Comparison of ENCODE assay signal across 10 cellular contexts in the genomic region with DNA sequence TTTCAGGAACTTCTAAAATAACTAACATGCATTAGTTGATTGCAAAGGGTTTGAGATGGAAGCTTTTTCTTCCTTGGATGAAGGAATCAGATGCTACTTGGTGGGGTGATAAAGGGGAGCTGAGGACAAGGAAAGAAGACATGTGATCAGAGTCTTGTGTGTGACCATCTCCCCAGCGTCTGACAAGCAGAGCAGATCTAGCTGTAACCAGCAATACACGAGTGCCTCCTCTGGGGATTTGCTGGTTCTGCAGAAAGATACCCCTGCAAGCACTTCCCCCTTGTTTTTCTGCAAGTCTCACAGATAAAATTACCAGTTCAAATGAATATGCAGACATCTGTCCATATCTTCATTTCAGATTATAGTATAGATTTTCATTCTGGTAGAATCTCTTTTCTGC. TPM values are rescaled to one million over a fixed set of nuclear protein-coding genes. Genes with fewer than 3 reads are reported as not detected.
A peak's percentile ranks its signal among the peaks of the same experiment; 100 is the strongest.
DNase-seq lines count a peak whose midpoint lies in the region; ATAC-seq and TF ChIP-seq lines count a peak whose summit lies in the region.
"Had no signal": no experiment of that assay in that cellular context is flagged by ENCODE, and none has a peak within 500 bp of the region (broad histone marks: within the 10 kb centered on the region; RNA-seq: fewer than 3 reads in every experiment).

No MANE protein-coding gene starts in this region.

- DNase-seq in COLO668 (lab: John Stamatoyannopoulos, UW; ENCODE audit: unreplicated experiment) (peak; percentile 67), NCI-H526 treated with DMSO at 0.1 percent for 48 hours (lab: John Stamatoyannopoulos, UW) (peak; percentile 10), endodermal cell (peak; percentile 83), superior temporal gyrus (ENCODE audit: extremely low spot score) (peak; percentile 80), glomerular visceral epithelial cell (ENCODE audit: extremely low spot score) (no peak)
- DNase-seq in activated T-helper 2 cell treated with anti-CD3 and anti-CD28 coated beads, Interferon-gamma antibody, Interleukin-2, Interleukin-4, amounts not matched to agents 10 μg/mL and 5 μg/mL and 100 μg/mL, durations not matched to agents 14 hours and 24 hours and 36 hours (ENCODE audit: low spot score) = no peak

- intact Hi-C loops in activated T-helper 2 cell treated with anti-CD3 and anti-CD28 coated beads, Interferon-gamma antibody, Interleukin-2, Interleukin-4, amounts not matched to agents 10 μg/mL and 5 μg/mL and 100 μg/mL, durations not matched to agents 14 hours and 24 hours and 36 hours (cut with micrococcal nuclease) = no loop called here

- no peaks in the 10 kb centered on the region for H3K9me3 ChIP-seq in endodermal cell (ENCODE audit: control insufficient read depth, low read length)

- ATAC-seq in HG03432 (IDR thresholded peaks at IDR 0.05; ENCODE audit: unreplicated experiment) = peak; percentile 73
- no peak for ATAC-seq in GM21367 (IDR thresholded peaks at IDR 0.05; ENCODE audit: unreplicated experiment)

- peaks cover 44% of the 10 kb centered on the region for H3K27me3 ChIP-seq in endodermal cell (ENCODE audit: control insufficient read depth, insufficient read depth, low read length, poor library complexity, severe bottlenecking)

- no peak overlapping the region for H3K4me3 ChIP-seq in endodermal cell (ENCODE audit: low read length)

- no peak overlapping the region for H3K27ac Mint-ChIP-seq in endodermal cell
- H3K27ac Mint-ChIP-seq in activated T-helper 2 cell treated with anti-CD3 and anti-CD28 coated beads, Interferon-gamma antibody, Interleukin-2, Interleukin-4, amounts not matched to agents 10 μg/mL and 5 μg/mL and 100 μg/mL, durations not matched to agents 14 hours and 24 hours and 36 hours = no peak overlapping the region

- no peak overlapping the region for H3K4me3 Mint-ChIP-seq in endodermal cell
- no peak overlapping the region for H3K4me3 Mint-ChIP-seq in activated T-helper 2 cell treated with anti-CD3 and anti-CD28 coated beads, Interferon-gamma antibody, Interleukin-2, Interleukin-4, amounts not matched to agents 10 μg/mL and 5 μg/mL and 100 μg/mL, durations not matched to agents 14 hours and 24 hours and 36 hours (ENCODE audit: low read depth)

- peaks cover 45% of the 10 kb centered on the region for H3K27me3 Mint-ChIP-seq in endodermal cell (ENCODE audit: insufficient read depth)
- peaks cover 12% of the 10 kb centered on the region for H3K27me3 Mint-ChIP-seq in activated T-helper 2 cell treated with anti-CD3 and anti-CD28 coated beads, Interferon-gamma antibody, Interleukin-2, Interleukin-4, amounts not matched to agents 10 μg/mL and 5 μg/mL and 100 μg/mL, durations not matched to agents 14 hours and 24 hours and 36 hours (ENCODE audit: low read depth)

- peaks cover 3% of the 10 kb centered on the region for H3K4me1 ChIP-seq in endodermal cell (ENCODE audit: control insufficient read depth, insufficient read depth, low read length)

- H3K4me1 Mint-ChIP-seq in endodermal cell = peaks cover 16% of the 10 kb centered on the region
- H3K4me1 Mint-ChIP-seq in activated T-helper 2 cell treated with anti-CD3 and anti-CD28 coated beads, Interferon-gamma antibody, Interleukin-2, Interleukin-4, amounts not matched to agents 10 μg/mL and 5 μg/mL and 100 μg/mL, durations not matched to agents 14 hours and 24 hours and 36 hours (ENCODE audit: low read depth) = no peaks in the 10 kb centered on the region

- WGBS in endodermal cell (ENCODE audit: insufficient coverage in 1 of 2, insufficient read length in 1 of 2), 2 experiments = 6% methylated on average over 2 of the region's 2 CpGs; no CpG with 5 or more reads in 1 of the 2 experiments

- no peaks in the 10 kb centered on the region for H3K36me3 ChIP-seq in endodermal cell (ENCODE audit: control insufficient read depth, insufficient read depth, low read length)

- TF ChIP-seq CTCF in endodermal cell (conservative IDR thresholded peaks at IDR 0.05) = peak; percentile 84

- no peak overlapping the region for H3K9ac ChIP-seq in endodermal cell (ENCODE audit: extremely low read depth, low read length, poor library complexity, severe bottlenecking)

- no peaks in the 10 kb centered on the region for H3K9me3 Mint-ChIP-seq in endodermal cell
- peaks cover 3% of the 10 kb centered on the region for H3K9me3 Mint-ChIP-seq in activated T-helper 2 cell treated with anti-CD3 and anti-CD28 coated beads, Interferon-gamma antibody, Interleukin-2, Interleukin-4, amounts not matched to agents 10 μg/mL and 5 μg/mL and 100 μg/mL, durations not matched to agents 14 hours and 24 hours and 36 hours

- H3K36me3 Mint-ChIP-seq in endodermal cell (ENCODE audit: low read depth) = no peaks in the 10 kb centered on the region
- H3K36me3 Mint-ChIP-seq in activated T-helper 2 cell treated with anti-CD3 and anti-CD28 coated beads, Interferon-gamma antibody, Interleukin-2, Interleukin-4, amounts not matched to agents 10 μg/mL and 5 μg/mL and 100 μg/mL, durations not matched to agents 14 hours and 24 hours and 36 hours (ENCODE audit: low read depth) = no peaks in the 10 kb centered on the region

- no peak overlapping the region for H3K27ac ChIP-seq in endodermal cell (ENCODE audit: low read depth, low read length)

RNA-seq across cellular contexts. Expression of gene CDH7, which starts 2.7 kb away (rescaled TPM):
- under 1 TPM; 0.18 to 0.57 TPM for total RNA-seq in endodermal cell
- 2.1 TPM for polyA plus RNA-seq in endodermal cell (2013, experiment 1 of 2)
- polyA plus RNA-seq in endodermal cell (2013, experiment 2 of 2) = 2.0 TPM
- not detected in 2 replicates for total RNA-seq in activated T-helper 2 cell treated with anti-CD3 and anti-CD28 coated beads, Interferon-gamma antibody, Interleukin-2, Interleukin-4, amounts not matched to agents 10 μg/mL and 5 μg/mL and 100 μg/mL, durations not matched to agents 14 hours and 24 hours and 36 hours
- total RNA-seq: subcutaneous adipose tissue; T-helper 2 cell treated with Interferon-gamma antibody and Interleukin-4, amounts not matched to agents 100 ng/mL and 5 ng/mL, for 36 hours had no signal

Comparison
In these comparisons a context has a peak if more than half of its experiments do, and no peak if none do; other contexts are left out.
1. DNase-seq: peak in COLO668 (single experiment), NCI-H526 treated with DMSO at 0.1 percent for 48 hours (single experiment), endodermal cell (single experiment) and superior temporal gyrus (single experiment); none in glomerular visceral epithelial cell (single experiment) and activated T-helper 2 cell treated with anti-CD3 and anti-CD28 coated beads, Interferon-gamma antibody, Interleukin-2, Interleukin-4, amounts not matched to agents 10 μg/mL and 5 μg/mL and 100 μg/mL, durations not matched to agents 14 hours and 24 hours and 36 hours (single experiment).